8 cellular contexts compared by ENCODE assay signal in genomic region chr10:95295031-95295755, GRCh38. TPM values are rescaled to one million over a fixed set of nuclear protein-coding genes. Genes with fewer than 3 reads are reported as not detected.
DNase-seq lines count a peak whose midpoint lies in the region; ATAC-seq, FAIRE-seq and TF ChIP-seq lines count a peak whose summit lies in the region.

No MANE protein-coding gene starts in this region.

- peak overlapping the region in 1 of 2 donors; percentile 48 for H3K27ac ChIP-seq in lung (ENCODE audit: low read depth in 1 of 2, low read length in 1 of 2)
- no peak overlapping the region for H3K27ac ChIP-seq in stomach smooth muscle (ENCODE audit: low read length)

- no peaks in the 10 kb centered on the region for H3K9me3 ChIP-seq in ES-I3 (ENCODE audit: control insufficient read depth, insufficient read depth, low read length)
- H3K9me3 ChIP-seq in lung (ENCODE audit: control insufficient read depth in 2 of 2, insufficient read depth in 1 of 2, low read length in 1 of 2), result no peaks in the 10 kb centered on the region
- H3K9me3 ChIP-seq in stomach smooth muscle (ENCODE audit: control insufficient read depth in 2 of 2, low read length in 2 of 2), result no peaks in the 10 kb centered on the region

- 6 to 9% methylated on average over 39 of the region's 39 CpGs for WGBS in lung, 2 donors

- TF ChIP-seq CTCF in GM20000 (IDR thresholded peaks at IDR 0.05; ENCODE audit: extremely low read depth, missing control alignments) (no peak), bronchial epithelial cell (IDR thresholded peaks at IDR 0.05; ENCODE audit: insufficient read depth, low read length, severe bottlenecking) (no peak), lung (IDR thresholded peaks at IDR 0.05; ENCODE audit: control extremely low read depth, extremely low read depth) (no peak)

- ATAC-seq in HG03565 (IDR thresholded peaks at IDR 0.05; ENCODE audit: unreplicated experiment) (peak; percentile 75), lung (ENCODE audit: insufficient read depth, low FRiP score) (peak; percentile 14)

- H3K9ac ChIP-seq in ES-I3 (ENCODE audit: low read depth, low read length), result peak overlapping the region; percentile 19; the same call in 1 of the 2 replicates
- peak overlapping the region in 1 of 2 donors; percentile 22 for H3K9ac ChIP-seq in stomach smooth muscle (ENCODE audit: low read length in 2 of 2)

- FAIRE-seq in bronchial epithelial cell (lab: Jason Lieb, UNC), result no peak

- H3K4me1 ChIP-seq in ES-I3 (ENCODE audit: insufficient read depth, low read length) (peaks cover 20% of the 10 kb centered on the region), lung (ENCODE audit: control insufficient read depth in 2 of 2, insufficient read depth in 2 of 2, low read length in 2 of 2) (peaks cover 6 to 12% of the 10 kb centered on the region in 2 donors), stomach smooth muscle (ENCODE audit: control insufficient read depth, insufficient read depth, low read length) (peaks cover 13% of the 10 kb centered on the region)

- H3K4me3 ChIP-seq in bronchial epithelial cell (ENCODE audit: low read depth, low read length) (peak overlapping the region; percentile 32), lung (no peak overlapping the region), stomach smooth muscle (ENCODE audit: low read length in 2 of 2) (peak overlapping the region; percentile 57 to 70)

- H3K36me3 ChIP-seq in ES-I3 (ENCODE audit: insufficient read depth, low read length) (no peaks in the 10 kb centered on the region), bronchial epithelial cell (ENCODE audit: control insufficient read depth, insufficient read depth, low read length) (no peaks in the 10 kb centered on the region), lung (ENCODE audit: control insufficient read depth in 2 of 2, insufficient read depth in 2 of 2, low read length in 2 of 2) (no peaks in the 10 kb centered on the region), stomach smooth muscle (ENCODE audit: control insufficient read depth in 2 of 2, insufficient read depth in 2 of 2, low read length in 2 of 2) (no peaks in the 10 kb centered on the region)

- H3K27me3 ChIP-seq in bronchial epithelial cell (ENCODE audit: control insufficient read depth, insufficient read depth, low read length) (no peaks in the 10 kb centered on the region), lung (ENCODE audit: control insufficient read depth, insufficient read depth) (no peaks in the 10 kb centered on the region), stomach smooth muscle (ENCODE audit: control insufficient read depth in 1 of 2, insufficient read depth in 2 of 2, low read length in 2 of 2) (peaks cover 9 to 40% of the 10 kb centered on the region in 2 donors)

- DNase-seq in GM20000 (ENCODE audit: low spot score) (peak; percentile 84), RPMI8226 (peak; percentile 83), bronchial epithelial cell (ENCODE audit: low read depth) (peak; percentile 96), lung (ENCODE audit: low spot score) (peak; percentile 61), cerebellar cortex (ENCODE audit: low spot score) (no peak)

RNA-seq across cellular contexts. Expression of gene PDLIM1, which starts 4.4 kb away (rescaled TPM):
- total RNA-seq in bronchial epithelial cell (19.2 and 20.2 TPM in 2 replicates), lung (100 to 1,000 TPM in 1 of 2 donors, 10 to 100 TPM in 1; 61.4 to 243 TPM)
- polyA plus RNA-seq in lung, result 100 to 1,000 TPM; 156 to 200 TPM
